Comparison of ENCODE assay signal across 17 cellular contexts in genomic region chrX:10972731-10973130, GRCh38.
A peak's percentile ranks its signal among the peaks of the same experiment; 100 is the strongest.
DNase-seq lines count a peak whose midpoint lies in the region; TF ChIP-seq lines count a peak whose summit lies in the region.
"Had no signal": no experiment of that assay in that cellular context is flagged by ENCODE, and none has a peak within 500 bp of the region (broad histone marks: within the 10 kb centered on the region; RNA-seq: fewer than 3 reads in every experiment).

No MANE protein-coding gene starts in this region.

- H3K9me3 ChIP-seq in Karpas-422 (ENCODE audit: low read length), result peaks cover 13% of the 10 kb centered on the region

- H3K4me3 ChIP-seq in brain microvascular endothelial cell (ENCODE audit: low read depth, low read length) (no peak overlapping the region), Karpas-422 (ENCODE audit: low read length) (no peak overlapping the region)
- H3K4me3 ChIP-seq: GM12878, PC-9, SK-N-MC had no signal

- H4K20me1 ChIP-seq in Karpas-422 (ENCODE audit: insufficient read depth, low read depth, low read length), result no peaks in the 10 kb centered on the region

- no peak overlapping the region for H3K4me2 ChIP-seq in Karpas-422 (ENCODE audit: low read depth, low read length, poor library complexity, severe bottlenecking)
- H3K4me2 ChIP-seq: PC-9 had no signal

- no peaks in the 10 kb centered on the region for H3K79me2 ChIP-seq in Karpas-422 (ENCODE audit: low read length)

- no peaks in the 10 kb centered on the region for H3K4me1 ChIP-seq in Karpas-422 (ENCODE audit: low read length)

- DNase-seq in AG09319 (ENCODE audit: extremely low read depth, low read depth) (peak; percentile 47), HS-27A (ENCODE audit: low read depth) (peak; percentile 8), brain microvascular endothelial cell (peak; percentile 7), iris pigment epithelial cell (ENCODE audit: low read depth) (peak; percentile 60), Karpas-422 (no peak), NCI-H187 (lab: John Stamatoyannopoulos, UW) (no peak), SK-N-DZ (ENCODE audit: low spot score) (no peak), NCI-H2107 treated with DMSO at 0.1 percent for 48 hours (lab: John Stamatoyannopoulos, UW; ENCODE audit: unreplicated experiment) (no peak)
- DNase-seq: C1 segment of cervical spinal cord, EL, HCEC 1CT, NCI-H1092, NCI-H446, NCI-H748 treated with DMSO at 0.1 percent for 48 hours, PC-9 had no signal

- in situ Hi-C loops in brain microvascular endothelial cell (cut with HindIII; ENCODE audit: low pct_ligation_motif_present, low sequenced_read_pairs), result no loop called here

- no peak overlapping the region for H2AFZ ChIP-seq in Karpas-422 (ENCODE audit: low read length)
- H2AFZ ChIP-seq: PC-9 had no signal

- H3K27ac ChIP-seq in brain microvascular endothelial cell, result no peak overlapping the region
- no peak overlapping the region for H3K27ac ChIP-seq in Karpas-422 (ENCODE audit: low read length)
- H3K27ac ChIP-seq: PC-9, SK-N-MC had no signal

- TF ChIP-seq CTCF in AG09319 (IDR thresholded peaks at IDR 0.05; ENCODE audit: low read depth, low read length) (no peak), brain microvascular endothelial cell (IDR thresholded peaks at IDR 0.05; ENCODE audit: low read depth, low read length, missing control alignments) (no peak)

- no peaks in the 10 kb centered on the region for H3K36me3 ChIP-seq in brain microvascular endothelial cell (replicated peaks)
- H3K36me3 ChIP-seq in Karpas-422 (ENCODE audit: insufficient read depth, low read length), result no peaks in the 10 kb centered on the region

- no peak overlapping the region for H3K9ac ChIP-seq in Karpas-422 (ENCODE audit: low read length)

- no peaks in the 10 kb centered on the region for H3K27me3 ChIP-seq in brain microvascular endothelial cell (replicated peaks)
- H3K27me3 ChIP-seq in Karpas-422 (ENCODE audit: low read length), result no peaks in the 10 kb centered on the region

- H3K9me2 ChIP-seq in Karpas-422 (replicated peaks; ENCODE audit: insufficient read depth, low read length), result no peaks in the 10 kb centered on the region; the same call in 1 of the 2 replicates

Comparison
In these comparisons a context has a peak if more than half of its experiments do, and no peak if none do; other contexts are left out.
1. DNase-seq: peak in AG09319 (single experiment), HS-27A (single experiment), brain microvascular endothelial cell (single experiment) and iris pigment epithelial cell (single experiment); none in Karpas-422 (single experiment), NCI-H187 (0 of 2), SK-N-DZ (single experiment) and NCI-H2107 treated with DMSO at 0.1 percent for 48 hours (single experiment).